1 cellular context compared by ENCODE assay signal in genomic region chr19:10544753-10545251, GRCh38.
TF ChIP-seq lines count a peak whose summit lies in the region.

No MANE protein-coding gene starts in this region.

TF ChIP-seq in HepG2, 621 proteins besides CTCF, POLR2A, EP300 and RAD21 (continued from another document and continues in another):
- TF ChIP-seq CBX2 (IDR thresholded peaks at IDR 0.05; ENCODE audit: low read depth, low read length) (no peak), CBX2 (CRISPR knock-in tag; IDR thresholded peaks at IDR 0.05; ENCODE audit: low read depth) (no peak), ZNF333 (CRISPR knock-in tag; IDR thresholded peaks at IDR 0.05; ENCODE audit: borderline replicate concordance) (no peak), ATF1 (CRISPR knock-in tag; IDR thresholded peaks at IDR 0.05) (no peak), REPIN1 (CRISPR knock-in tag; IDR thresholded peaks at IDR 0.05; ENCODE audit: borderline replicate concordance, low read depth) (0 out of 2 replicates have a peak, but pooled peaks have one; percentile 16), RBAK (CRISPR knock-in tag; IDR thresholded peaks at IDR 0.05) (peak; percentile 99), RXRA (CRISPR knock-in tag; IDR thresholded peaks at IDR 0.05) (peak; percentile 34; the same call in 1 of the 2 replicates), ZNF331 (CRISPR knock-in tag; IDR thresholded peaks at IDR 0.05) (no peak), DZIP1 (CRISPR knock-in tag; IDR thresholded peaks at IDR 0.05) (no peak), ZNF17 (CRISPR knock-in tag; IDR thresholded peaks at IDR 0.05) (no peak), STAT5B (CRISPR knock-in tag; IDR thresholded peaks at IDR 0.05) (no peak), ZBTB14 (CRISPR knock-in tag; IDR thresholded peaks at IDR 0.05) (no peak), MAFK (conservative IDR thresholded peaks at IDR 0.05 in 1 of 2, IDR thresholded peaks at IDR 0.05 in 1 of 2; ENCODE audit: low read length in 2 of 2) (peak; percentile 48 to 61; a peak in 3 of 4 replicates), ZNF768 (CRISPR knock-in tag; IDR thresholded peaks at IDR 0.05) (0 out of 2 replicates have a peak, but pooled peaks have one; percentile 12), SNAPC2 (CRISPR knock-in tag; IDR thresholded peaks at IDR 0.05) (0 out of 2 replicates have a peak, but pooled peaks have one; percentile 49), SMAD1 (CRISPR knock-in tag; IDR thresholded peaks at IDR 0.05; ENCODE audit: borderline replicate concordance, low read depth) (no peak), SKIL (CRISPR knock-in tag; IDR thresholded peaks at IDR 0.05; ENCODE audit: borderline replicate concordance) (no peak), ADNP (CRISPR knock-in tag; IDR thresholded peaks at IDR 0.05) (peak; percentile 12; the same call in 1 of the 2 replicates), AFF4 (CRISPR knock-in tag; IDR thresholded peaks at IDR 0.05) (no peak), CREM (IDR thresholded peaks at IDR 0.05) (no peak), CREM (CRISPR knock-in tag; IDR thresholded peaks at IDR 0.05) (no peak), ARID2 (CRISPR knock-in tag; IDR thresholded peaks at IDR 0.05; ENCODE audit: borderline replicate concordance) (no peak), TEAD3 (CRISPR knock-in tag; optimal IDR thresholded peaks at IDR 0.05; ENCODE audit: borderline replicate concordance) (peak; percentile 47), SMAD3 (CRISPR knock-in tag; IDR thresholded peaks at IDR 0.05) (no peak), ZFP62 (CRISPR knock-in tag; IDR thresholded peaks at IDR 0.05) (no peak), ZNF552 (CRISPR knock-in tag; IDR thresholded peaks at IDR 0.05; ENCODE audit: borderline replicate concordance) (no peak), ZNF33B (CRISPR knock-in tag; IDR thresholded peaks at IDR 0.05) (no peak), AGO2 (optimal IDR thresholded peaks at IDR 0.05; ENCODE audit: low read depth, low read length) (no peak), ZNF7 (CRISPR knock-in tag; IDR thresholded peaks at IDR 0.05) (no peak), ZNF550 (CRISPR knock-in tag; IDR thresholded peaks at IDR 0.05; ENCODE audit: borderline replicate concordance) (no peak), DMAP1 (CRISPR knock-in tag; IDR thresholded peaks at IDR 0.05) (peak; percentile 40; the same call in 1 of the 2 replicates), ZBTB33 (CRISPR knock-in tag; IDR thresholded peaks at IDR 0.05) (peak; percentile 93), ZNF274 (CRISPR knock-in tag; IDR thresholded peaks at IDR 0.05) (no peak), TAF15 (IDR thresholded peaks at IDR 0.05; ENCODE audit: low read depth, low read length, poor library complexity, severe bottlenecking) (no peak)
- TF ChIP-seq, protein P1, sequence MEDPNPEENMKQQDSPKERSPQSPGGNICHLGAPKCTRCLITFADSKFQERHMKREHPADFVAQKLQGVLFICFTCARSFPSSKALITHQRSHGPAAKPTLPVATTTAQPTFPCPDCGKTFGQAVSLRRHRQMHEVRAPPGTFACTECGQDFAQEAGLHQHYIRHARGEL (CRISPR knock-in tag; IDR thresholded peaks at IDR 0.05), result no peak
- TF ChIP-seq, protein P2, sequence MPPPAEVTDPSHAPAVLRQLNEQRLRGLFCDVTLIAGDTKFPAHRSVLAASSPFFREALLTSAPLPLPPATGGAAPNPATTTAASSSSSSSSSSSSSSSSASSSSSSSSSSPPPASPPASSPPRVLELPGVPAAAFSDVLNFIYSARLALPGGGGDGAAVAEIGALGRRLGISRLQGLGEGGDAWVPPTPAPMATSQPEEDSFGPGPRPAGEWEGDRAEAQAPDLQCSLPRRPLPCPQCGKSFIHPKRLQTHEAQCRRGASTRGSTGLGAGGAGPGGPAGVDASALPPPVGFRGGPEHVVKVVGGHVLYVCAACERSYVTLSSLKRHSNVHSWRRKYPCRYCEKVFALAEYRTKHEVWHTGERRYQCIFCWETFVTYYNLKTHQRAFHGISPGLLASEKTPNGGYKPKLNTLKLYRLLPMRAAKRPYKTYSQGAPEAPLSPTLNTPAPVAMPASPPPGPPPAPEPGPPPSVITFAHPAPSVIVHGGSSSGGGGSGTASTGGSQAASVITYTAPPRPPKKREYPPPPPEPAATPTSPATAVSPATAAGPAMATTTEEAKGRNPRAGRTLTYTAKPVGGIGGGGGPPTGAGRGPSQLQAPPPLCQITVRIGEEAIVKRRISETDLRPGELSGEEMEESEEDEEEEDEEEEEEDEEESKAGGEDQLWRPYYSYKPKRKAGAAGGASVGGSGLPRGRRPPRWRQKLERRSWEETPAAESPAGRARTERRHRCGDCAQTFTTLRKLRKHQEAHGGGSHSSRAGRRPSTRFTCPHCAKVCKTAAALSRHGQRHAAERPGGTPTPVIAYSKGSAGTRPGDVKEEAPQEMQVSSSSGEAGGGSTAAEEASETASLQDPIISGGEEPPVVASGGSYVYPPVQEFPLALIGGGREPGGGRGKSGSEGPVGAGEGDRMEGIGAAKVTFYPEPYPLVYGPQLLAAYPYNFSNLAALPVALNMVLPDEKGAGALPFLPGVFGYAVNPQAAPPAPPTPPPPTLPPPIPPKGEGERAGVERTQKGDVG (CRISPR knock-in tag; IDR thresholded peaks at IDR 0.05; ENCODE audit: borderline replicate concordance), result peak; percentile 86; the same call in 1 of the 2 replicates
- TF ChIP-seq, protein P3, sequence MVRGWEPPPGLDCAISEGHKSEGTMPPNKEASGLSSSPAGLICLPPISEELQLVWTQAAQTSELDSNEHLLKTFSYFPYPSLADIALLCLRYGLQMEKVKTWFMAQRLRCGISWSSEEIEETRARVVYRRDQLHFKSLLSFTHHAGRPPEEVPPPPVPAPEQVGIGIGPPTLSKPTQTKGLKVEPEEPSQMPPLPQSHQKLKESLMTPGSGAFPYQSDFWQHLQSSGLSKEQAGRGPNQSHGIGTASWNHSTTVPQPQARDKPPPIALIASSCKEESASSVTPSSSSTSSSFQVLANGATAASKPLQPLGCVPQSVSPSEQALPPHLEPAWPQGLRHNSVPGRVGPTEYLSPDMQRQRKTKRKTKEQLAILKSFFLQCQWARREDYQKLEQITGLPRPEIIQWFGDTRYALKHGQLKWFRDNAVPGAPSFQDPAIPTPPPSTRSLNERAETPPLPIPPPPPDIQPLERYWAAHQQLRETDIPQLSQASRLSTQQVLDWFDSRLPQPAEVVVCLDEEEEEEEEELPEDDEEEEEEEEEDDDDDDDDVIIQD (CRISPR knock-in tag; IDR thresholded peaks at IDR 0.05; ENCODE audit: low read depth), result no peak
- TF ChIP-seq, protein P4, sequence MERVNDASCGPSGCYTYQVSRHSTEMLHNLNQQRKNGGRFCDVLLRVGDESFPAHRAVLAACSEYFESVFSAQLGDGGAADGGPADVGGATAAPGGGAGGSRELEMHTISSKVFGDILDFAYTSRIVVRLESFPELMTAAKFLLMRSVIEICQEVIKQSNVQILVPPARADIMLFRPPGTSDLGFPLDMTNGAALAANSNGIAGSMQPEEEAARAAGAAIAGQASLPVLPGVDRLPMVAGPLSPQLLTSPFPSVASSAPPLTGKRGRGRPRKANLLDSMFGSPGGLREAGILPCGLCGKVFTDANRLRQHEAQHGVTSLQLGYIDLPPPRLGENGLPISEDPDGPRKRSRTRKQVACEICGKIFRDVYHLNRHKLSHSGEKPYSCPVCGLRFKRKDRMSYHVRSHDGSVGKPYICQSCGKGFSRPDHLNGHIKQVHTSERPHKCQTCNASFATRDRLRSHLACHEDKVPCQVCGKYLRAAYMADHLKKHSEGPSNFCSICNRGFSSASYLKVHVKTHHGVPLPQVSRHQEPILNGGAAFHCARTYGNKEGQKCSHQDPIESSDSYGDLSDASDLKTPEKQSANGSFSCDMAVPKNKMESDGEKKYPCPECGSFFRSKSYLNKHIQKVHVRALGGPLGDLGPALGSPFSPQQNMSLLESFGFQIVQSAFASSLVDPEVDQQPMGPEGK (CRISPR knock-in tag; IDR thresholded peaks at IDR 0.05), result peak; percentile 64
- TF ChIP-seq, protein P5, sequence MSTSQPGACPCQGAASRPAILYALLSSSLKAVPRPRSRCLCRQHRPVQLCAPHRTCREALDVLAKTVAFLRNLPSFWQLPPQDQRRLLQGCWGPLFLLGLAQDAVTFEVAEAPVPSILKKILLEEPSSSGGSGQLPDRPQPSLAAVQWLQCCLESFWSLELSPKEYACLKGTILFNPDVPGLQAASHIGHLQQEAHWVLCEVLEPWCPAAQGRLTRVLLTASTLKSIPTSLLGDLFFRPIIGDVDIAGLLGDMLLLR (CRISPR knock-in tag; IDR thresholded peaks at IDR 0.05), result no peak
- TF ChIP-seq, protein P6, sequence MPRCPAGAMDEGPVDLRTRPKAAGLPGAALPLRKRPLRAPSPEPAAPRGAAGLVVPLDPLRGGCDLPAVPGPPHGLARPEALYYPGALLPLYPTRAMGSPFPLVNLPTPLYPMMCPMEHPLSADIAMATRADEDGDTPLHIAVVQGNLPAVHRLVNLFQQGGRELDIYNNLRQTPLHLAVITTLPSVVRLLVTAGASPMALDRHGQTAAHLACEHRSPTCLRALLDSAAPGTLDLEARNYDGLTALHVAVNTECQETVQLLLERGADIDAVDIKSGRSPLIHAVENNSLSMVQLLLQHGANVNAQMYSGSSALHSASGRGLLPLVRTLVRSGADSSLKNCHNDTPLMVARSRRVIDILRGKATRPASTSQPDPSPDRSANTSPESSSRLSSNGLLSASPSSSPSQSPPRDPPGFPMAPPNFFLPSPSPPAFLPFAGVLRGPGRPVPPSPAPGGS (CRISPR knock-in tag; IDR thresholded peaks at IDR 0.05), result no peak
